In the genomic region with DNA sequence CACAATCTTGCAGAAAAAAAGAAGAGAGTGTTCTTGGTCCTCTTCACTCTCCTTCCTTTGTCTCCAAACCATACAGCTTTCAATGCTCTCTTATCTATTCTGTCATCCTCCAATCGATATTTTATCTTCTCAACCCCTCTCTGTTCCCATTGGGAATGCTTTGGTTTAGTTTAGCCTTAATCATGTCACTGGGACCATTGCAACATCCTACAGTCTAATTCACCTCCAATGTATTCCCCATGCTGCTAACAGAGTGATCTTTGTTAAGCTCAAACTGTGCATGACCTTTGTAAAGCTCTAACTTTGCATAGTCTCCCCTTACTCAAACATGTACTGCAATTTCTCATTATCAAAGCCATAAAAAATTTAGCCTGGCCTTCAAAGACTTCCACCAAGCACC, we compare ENCODE assay signal across 11 cellular contexts. TPM values are rescaled to one million over a fixed set of nuclear protein-coding genes. Genes with fewer than 3 reads are reported as not detected.
"Had no signal": no experiment of that assay in that cellular context is flagged by ENCODE, and none has a peak within 500 bp of the region (broad histone marks: within the 10 kb centered on the region; RNA-seq: fewer than 3 reads in every experiment).

No MANE protein-coding gene starts in this region.

- H3K36me3 ChIP-seq: HAP-1 had no signal

- ATAC-seq: HCT116, K562 had no signal

- DNase-seq: GM23248, GOT3, H7, HFFc6, IMR-90 had no signal

- H3K4me3 ChIP-seq: GM23248, HAP-1, K562 had no signal

- H2AFZ ChIP-seq: GM23248 had no signal

- H3K27ac ChIP-seq: GM23248, HL-60 had no signal

- H3K9me3 ChIP-seq: HAP-1 had no signal

- H3K9ac ChIP-seq: GM23248 had no signal

- FAIRE-seq: K562 had no signal

- H3K4me1 ChIP-seq: HAP-1 had no signal

RNA-seq across cellular contexts. Expression of a gene that starts 2.9 kb away (rescaled TPM):
- total RNA-seq: GM23248, H4, H7, HFFc6, HT1080, IMR-90, K562 had no signal
- polyA plus RNA-seq: GM23248, K562 had no signal

RNA-seq across cellular contexts. Expression of a gene that starts 39.8 kb away (rescaled TPM):
- total RNA-seq: GM23248 had no signal
